In genomic region chr2:65436825-65437221, GRCh38 we compare ENCODE assay signal across 8 cellular contexts. TPM values are rescaled to one million over a fixed set of nuclear protein-coding genes. Genes with fewer than 3 reads are reported as not detected.
A peak's percentile ranks its signal among the peaks of the same experiment; 100 is the strongest.
DNase-seq lines count a peak whose midpoint lies in the region; FAIRE-seq and TF ChIP-seq lines count a peak whose summit lies in the region.

No MANE protein-coding gene starts in this region.

- peak overlapping the region; percentile 91 for H3K4me3 Mint-ChIP-seq in astrocyte (ENCODE audit: unreplicated experiment)

- no peaks in the 10 kb centered on the region for H4K20me1 ChIP-seq in astrocyte (ENCODE audit: insufficient read depth, low read length)

- H3K9ac ChIP-seq in astrocyte (ENCODE audit: low read length) (peak overlapping the region; percentile 96), liver (ENCODE audit: low read depth in 1 of 2, low read length in 2 of 2) (peak overlapping the region; percentile 51 to 85)

- peaks cover 7% of the 10 kb centered on the region for H3K79me2 ChIP-seq in astrocyte (ENCODE audit: insufficient read depth, low read length)

- H3K36me3 Mint-ChIP-seq in astrocyte (ENCODE audit: low read depth, unreplicated experiment) = no peaks in the 10 kb centered on the region

- POLR2A ChIA-PET in HEK293T (lab: Yijun Ruan, JAX) = interaction anchor here (0.5 to 1.6 kb wide), 8 partner anchors 14 to 307 kb away, joined by 3 to 4 read pairs (median 3); partner anchors contain the start of gene RAB1A

- H3K27me3 ChIP-seq in astrocyte (ENCODE audit: insufficient read depth, low read length) (no peaks in the 10 kb centered on the region), liver (ENCODE audit: control insufficient read depth in 4 of 4, insufficient read depth in 4 of 4, low read length in 3 of 4) (no peaks in the 10 kb centered on the region), stomach (no peaks in the 10 kb centered on the region)

- peak overlapping the region; percentile 94 for H3K4me2 ChIP-seq in astrocyte (ENCODE audit: low read length)

- TF ChIP-seq POLR2A in stomach (IDR thresholded peaks at IDR 0.05) = no peak

- H3K4me1 ChIP-seq in astrocyte (ENCODE audit: insufficient read depth, low read length) = peaks cover 11% of the 10 kb centered on the region
- H3K4me1 ChIP-seq in liver (ENCODE audit: control insufficient read depth in 4 of 4, insufficient read depth in 4 of 4, low read length in 3 of 4) = peaks cover 3 to 14% (median 8%) of the 10 kb centered on the region in 4 donors
- peaks cover 4 to 27% (median 21%) of the 10 kb centered on the region in 4 donors for H3K4me1 ChIP-seq in stomach

- H3K9me3 Mint-ChIP-seq in astrocyte (ENCODE audit: unreplicated experiment) = no peaks in the 10 kb centered on the region

- H3K9me3 ChIP-seq in astrocyte (ENCODE audit: insufficient read depth, low read depth, low read length) (no peaks in the 10 kb centered on the region), liver (ENCODE audit: control insufficient read depth in 4 of 4, low read length in 3 of 4) (no peaks in the 10 kb centered on the region), stomach (no peaks in the 10 kb centered on the region)

- intact Hi-C loops in stomach (cut with DNase I; ENCODE audit: low total_unique reads) = loop anchor here (10.0 kb wide), 1 partner anchor 172 kb away; no protein-coding TSS in a partner anchor

- H3K27me3 Mint-ChIP-seq in astrocyte (ENCODE audit: low read depth, unreplicated experiment) = no peaks in the 10 kb centered on the region

- peak overlapping the region; percentile 86 for H2AFZ ChIP-seq in astrocyte (ENCODE audit: low read depth, low read length)

- no peaks in the 10 kb centered on the region for H3K36me3 ChIP-seq in astrocyte (ENCODE audit: insufficient read depth, low read length)
- no peaks in the 10 kb centered on the region for H3K36me3 ChIP-seq in liver (ENCODE audit: control insufficient read depth in 4 of 4, insufficient read depth in 3 of 4, low read depth in 1 of 4, low read length in 3 of 4)
- no peaks in the 10 kb centered on the region for H3K36me3 ChIP-seq in stomach

- DNase-seq in NCI-H345 treated with DMSO at 0.1 percent for 48 hours (lab: John Stamatoyannopoulos, UW; ENCODE audit: unreplicated experiment) (peak; percentile 42), NCI-H345 (lab: John Stamatoyannopoulos, UW) (no peak), HEK293T (ENCODE audit: extremely low spot score) (no peak), NCI-H187 treated with DMSO at 0.1 percent for 48 hours (lab: John Stamatoyannopoulos, UW) (peak; percentile 67), astrocyte (ENCODE audit: low read depth) (no peak), stomach (no peak), hippocampal formation (lab: John Stamatoyannopoulos, UW) (no peak)

- TF ChIP-seq RAD21 in liver (IDR thresholded peaks at IDR 0.05) = no peak

- peak overlapping the region; percentile 91 for H3K27ac ChIP-seq in astrocyte (ENCODE audit: low read depth, low read length)
- H3K27ac ChIP-seq in liver (ENCODE audit: low read depth in 1 of 2, low read length in 2 of 2) = peak overlapping the region; percentile 97 to 98
- peak overlapping the region; percentile 92 to 97 (median 96) for H3K27ac ChIP-seq in stomach

- peak overlapping the region; percentile 100 for H3K27ac Mint-ChIP-seq in astrocyte (ENCODE audit: unreplicated experiment)

- no peak for TF ChIP-seq EP300 in stomach (IDR thresholded peaks at IDR 0.05)

- CTCF ChIA-PET in HEK293T (lab: Yijun Ruan, JAX) = interaction anchor here (0.6 kb wide), 1 partner anchor 63 kb away, joined by 3 read pairs; no protein-coding TSS in a partner anchor

- WGBS in liver = 2% methylated on average over 12 of the region's 12 CpGs
- 0 to 4% (median 3%) methylated on average over 9 to 12 of the region's 12 CpGs for WGBS in stomach, 5 donors

- peaks cover 27% of the 10 kb centered on the region for H3K4me1 Mint-ChIP-seq in astrocyte (ENCODE audit: low read depth, unreplicated experiment)

- peak overlapping the region; percentile 73 for H3K4me3 ChIP-seq in astrocyte (ENCODE audit: insufficient read depth, low read depth, low read length)
- peak overlapping the region; percentile 64 to 77 (median 71) for H3K4me3 ChIP-seq in liver (ENCODE audit: low read depth in 1 of 3, low read length in 3 of 3)
- peak overlapping the region; percentile 58 to 84 (median 72) for H3K4me3 ChIP-seq in stomach

- no peak for FAIRE-seq in astrocyte (lab: Jason Lieb, UNC)

- TF ChIP-seq CTCF in astrocyte (IDR thresholded peaks at IDR 0.05; ENCODE audit: insufficient read depth, low read depth, low read length) (no peak), liver (IDR thresholded peaks at IDR 0.05; ENCODE audit: low read depth, low read length, missing input control) (no peak), stomach (IDR thresholded peaks at IDR 0.05) (no peak)

TF ChIP-seq in HEK293T, 16 proteins besides CTCF, POLR2A, EP300 and RAD21:
- TF ChIP-seq FOXA1 (IDR thresholded peaks at IDR 0.05) (no peak), PKNOX1 (IDR thresholded peaks at IDR 0.05) (peak; percentile 50; the same call in 1 of the 2 replicates)

TF ChIP-seq in liver, 16 proteins besides CTCF, POLR2A, EP300 and RAD21:
- no peak for TF ChIP-seq REST (IDR thresholded peaks at IDR 0.05)
- TF ChIP-seq YY1 (IDR thresholded peaks at IDR 0.05) = peak; percentile 42

RNA-seq across cellular contexts. Expression of gene SPRED2, which starts 4.4 kb away (rescaled TPM):
- total RNA-seq in astrocyte (47.3 and 55.2 TPM in 2 replicates), liver (1 to 10 TPM; 6.9 to 7.5 TPM), stomach (10 to 100 TPM in 3 of 5 donors, 1 to 10 TPM in 2; 6.4 to 23.3 (median 12.9) TPM)
- polyA plus RNA-seq in liver (1 to 10 TPM; 6.7 to 7.3 TPM), stomach (10 to 100 TPM in 2 of 3 donors, 1 to 10 TPM in 1; 7.0 to 21.1 (median 10.1) TPM)

Comparison
In these comparisons a context has a peak if more than half of its experiments do, and no peak if none do; other contexts are left out.
1. DNase-seq: peak in NCI-H345 treated with DMSO at 0.1 percent for 48 hours (single experiment) and NCI-H187 treated with DMSO at 0.1 percent for 48 hours (single experiment); none in NCI-H345 (single experiment), HEK293T (single experiment), astrocyte (single experiment), stomach (single experiment) and hippocampal formation (0 of 2).
2. Peak in every context shown above with its lines, with median percentiles within 50 percentile points of each other: H3K27ac ChIP-seq and H3K4me3 ChIP-seq.